1 cellular context compared by ENCODE assay signal in genomic region chr12:10304161-10304574, GRCh38.
TF ChIP-seq lines count a peak whose summit lies in the region.

No MANE protein-coding gene starts in this region.

TF ChIP-seq in HepG2, 621 proteins besides CTCF, POLR2A, EP300 and RAD21 (continued from another document):
- TF ChIP-seq, protein P1, sequence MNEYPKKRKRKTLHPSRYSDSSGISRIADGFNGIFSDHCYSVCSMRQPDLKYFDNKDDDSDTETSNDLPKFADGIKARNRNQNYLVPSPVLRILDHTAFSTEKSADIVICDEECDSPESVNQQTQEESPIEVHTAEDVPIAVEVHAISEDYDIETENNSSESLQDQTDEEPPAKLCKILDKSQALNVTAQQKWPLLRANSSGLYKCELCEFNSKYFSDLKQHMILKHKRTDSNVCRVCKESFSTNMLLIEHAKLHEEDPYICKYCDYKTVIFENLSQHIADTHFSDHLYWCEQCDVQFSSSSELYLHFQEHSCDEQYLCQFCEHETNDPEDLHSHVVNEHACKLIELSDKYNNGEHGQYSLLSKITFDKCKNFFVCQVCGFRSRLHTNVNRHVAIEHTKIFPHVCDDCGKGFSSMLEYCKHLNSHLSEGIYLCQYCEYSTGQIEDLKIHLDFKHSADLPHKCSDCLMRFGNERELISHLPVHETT (CRISPR knock-in tag; conservative IDR thresholded peaks at IDR 0.05) = no peak
- TF ChIP-seq, protein P2, sequence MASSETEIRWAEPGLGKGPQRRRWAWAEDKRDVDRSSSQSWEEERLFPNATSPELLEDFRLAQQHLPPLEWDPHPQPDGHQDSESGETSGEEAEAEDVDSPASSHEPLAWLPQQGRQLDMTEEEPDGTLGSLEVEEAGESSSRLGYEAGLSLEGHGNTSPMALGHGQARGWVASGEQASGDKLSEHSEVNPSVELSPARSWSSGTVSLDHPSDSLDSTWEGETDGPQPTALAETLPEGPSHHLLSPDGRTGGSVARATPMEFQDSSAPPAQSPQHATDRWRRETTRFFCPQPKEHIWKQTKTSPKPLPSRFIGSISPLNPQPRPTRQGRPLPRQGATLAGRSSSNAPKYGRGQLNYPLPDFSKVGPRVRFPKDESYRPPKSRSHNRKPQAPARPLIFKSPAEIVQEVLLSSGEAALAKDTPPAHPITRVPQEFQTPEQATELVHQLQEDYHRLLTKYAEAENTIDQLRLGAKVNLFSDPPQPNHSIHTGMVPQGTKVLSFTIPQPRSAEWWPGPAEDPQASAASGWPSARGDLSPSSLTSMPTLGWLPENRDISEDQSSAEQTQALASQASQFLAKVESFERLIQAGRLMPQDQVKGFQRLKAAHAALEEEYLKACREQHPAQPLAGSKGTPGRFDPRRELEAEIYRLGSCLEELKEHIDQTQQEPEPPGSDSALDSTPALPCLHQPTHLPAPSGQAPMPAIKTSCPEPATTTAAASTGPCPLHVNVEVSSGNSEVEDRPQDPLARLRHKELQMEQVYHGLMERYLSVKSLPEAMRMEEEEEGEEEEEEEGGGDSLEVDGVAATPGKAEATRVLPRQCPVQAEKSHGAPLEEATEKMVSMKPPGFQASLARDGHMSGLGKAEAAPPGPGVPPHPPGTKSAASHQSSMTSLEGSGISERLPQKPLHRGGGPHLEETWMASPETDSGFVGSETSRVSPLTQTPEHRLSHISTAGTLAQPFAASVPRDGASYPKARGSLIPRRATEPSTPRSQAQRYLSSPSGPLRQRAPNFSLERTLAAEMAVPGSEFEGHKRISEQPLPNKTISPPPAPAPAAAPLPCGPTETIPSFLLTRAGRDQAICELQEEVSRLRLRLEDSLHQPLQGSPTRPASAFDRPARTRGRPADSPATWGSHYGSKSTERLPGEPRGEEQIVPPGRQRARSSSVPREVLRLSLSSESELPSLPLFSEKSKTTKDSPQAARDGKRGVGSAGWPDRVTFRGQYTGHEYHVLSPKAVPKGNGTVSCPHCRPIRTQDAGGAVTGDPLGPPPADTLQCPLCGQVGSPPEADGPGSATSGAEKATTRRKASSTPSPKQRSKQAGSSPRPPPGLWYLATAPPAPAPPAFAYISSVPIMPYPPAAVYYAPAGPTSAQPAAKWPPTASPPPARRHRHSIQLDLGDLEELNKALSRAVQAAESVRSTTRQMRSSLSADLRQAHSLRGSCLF (CRISPR knock-in tag; IDR thresholded peaks at IDR 0.05; ENCODE audit: borderline replicate concordance) = no peak
- TF ChIP-seq NKX3-1 (CRISPR knock-in tag; IDR thresholded peaks at IDR 0.05) = no peak
- no peak for TF ChIP-seq ZNF512 (CRISPR knock-in tag; IDR thresholded peaks at IDR 0.05)
- TF ChIP-seq ARNT (IDR thresholded peaks at IDR 0.05) = no peak
- no peak for TF ChIP-seq SOX5 (CRISPR knock-in tag; IDR thresholded peaks at IDR 0.05; ENCODE audit: borderline replicate concordance)
